20 cellular contexts compared by ENCODE assay signal in the genomic region with DNA sequence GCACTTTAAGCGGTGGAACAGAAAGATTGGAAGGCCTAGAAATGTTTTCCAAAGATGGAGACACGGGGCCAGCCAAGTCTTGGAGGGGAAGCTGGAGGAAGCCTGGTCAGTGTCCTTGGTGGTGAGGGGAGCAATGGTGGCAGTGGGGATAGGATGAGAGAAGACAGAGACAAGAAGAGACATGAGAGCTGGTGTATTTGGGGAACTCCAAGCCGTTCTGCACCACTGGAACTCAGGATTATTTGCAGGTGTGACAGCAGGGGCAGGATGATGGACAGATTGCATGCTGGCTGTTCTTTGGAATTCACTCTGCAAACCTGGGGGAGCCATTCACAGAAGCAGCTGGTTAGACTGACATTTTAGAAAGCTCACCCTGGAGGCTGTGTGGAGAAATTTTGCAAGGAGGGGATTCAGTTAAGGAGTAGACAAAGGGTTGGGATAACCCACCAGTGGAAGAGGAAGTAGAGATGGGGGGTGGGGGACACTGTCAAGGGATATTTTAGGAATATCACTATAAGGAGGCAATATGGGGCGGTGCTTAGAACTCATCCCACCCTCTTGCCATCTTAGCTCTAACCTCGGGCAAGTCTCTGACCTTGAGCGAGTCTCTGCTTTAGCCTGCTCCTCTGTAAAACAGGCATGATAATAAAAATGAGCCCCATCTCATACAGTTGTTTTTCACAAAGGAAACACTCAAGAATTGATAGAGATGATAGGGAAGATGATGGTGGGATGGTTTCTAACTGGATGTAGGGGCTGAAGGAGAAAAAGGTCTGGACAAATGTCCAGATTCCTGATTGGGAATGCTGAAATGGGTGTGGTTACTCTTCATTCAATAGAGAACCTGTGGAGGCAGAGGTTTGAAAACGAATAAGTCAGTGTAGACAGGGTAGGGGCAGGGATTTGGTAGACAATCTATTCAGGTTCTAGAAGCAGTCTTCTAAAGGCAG.
A peak's percentile ranks its signal among the peaks of the same experiment; 100 is the strongest.
DNase-seq lines count a peak whose midpoint lies in the region; ATAC-seq and TF ChIP-seq lines count a peak whose summit lies in the region.
"Had no signal": no experiment of that assay in that cellular context is flagged by ENCODE, and none has a peak within 500 bp of the region (broad histone marks: within the 10 kb centered on the region; RNA-seq: fewer than 3 reads in every experiment).

No MANE protein-coding gene starts in this region.

- POLR2A ChIA-PET in WTC11 (lab: Charles Lee) = no interaction called here

- peaks cover 0 to under 1% of the 10 kb centered on the region in 2 donors for H3K9me3 ChIP-seq in neuronal stem cell (replicated peaks in 1 of 2; ENCODE audit: control insufficient read depth in 2 of 2, insufficient read depth in 1 of 2, low read depth in 1 of 2, low read length in 2 of 2)
- H3K9me3 ChIP-seq: HAP-1 had no signal

- H3K4me3 ChIP-seq in neuronal stem cell (ENCODE audit: low read length in 2 of 2) = no peak overlapping the region
- H3K4me3 ChIP-seq: A549, BLaER1, GM12878, GM23248, HAP-1 had no signal

- H3K23ac ChIP-seq in neuronal stem cell (ENCODE audit: low read depth, low read length, poor library complexity) = no peak overlapping the region

- no peak overlapping the region for H2BK120ac ChIP-seq in neuronal stem cell (ENCODE audit: low read depth, low read length)

- H3K27ac Mint-ChIP-seq in WTC11 = no peak overlapping the region
- H3K27ac Mint-ChIP-seq: CD14-positive monocyte; CD4-positive, alpha-beta memory T cell; IgD-negative memory B cell had no signal

- no peaks in the 10 kb centered on the region for H3K27me3 Mint-ChIP-seq in WTC11 (ENCODE audit: low read depth)
- H3K27me3 Mint-ChIP-seq: CD4-positive, alpha-beta memory T cell had no signal

- no peak overlapping the region for H2BK5ac ChIP-seq in neuronal stem cell (ENCODE audit: low read length)

- no CpG with 5 or more reads among the region's 7 CpGs for WGBS in neuronal stem cell (ENCODE audit: extremely low coverage in 2 of 2, insufficient read length in 2 of 2, insufficient replicate concordance in 1 of 2), 2 donors

- no peak overlapping the region for H3K14ac ChIP-seq in neuronal stem cell (ENCODE audit: low read length)

- TF ChIP-seq CTCF in WTC11 (IDR thresholded peaks at IDR 0.05) = no peak

- no peak overlapping the region for H3K9ac ChIP-seq in neuronal stem cell (ENCODE audit: low read depth, low read length, poor library complexity)
- H3K9ac ChIP-seq: BLaER1, GM23248 had no signal

- peaks cover 29% of the 10 kb centered on the region for H3K4me1 Mint-ChIP-seq in WTC11
- H3K4me1 Mint-ChIP-seq: CD14-positive monocyte, IgD-negative memory B cell had no signal

- no peak overlapping the region for H3K4me2 ChIP-seq in neuronal stem cell (ENCODE audit: insufficient read depth, low read length, poor library complexity, severe bottlenecking)
- H3K4me2 ChIP-seq: BLaER1 had no signal

- H2AK5ac ChIP-seq in neuronal stem cell (ENCODE audit: low read depth, low read length) = no peak overlapping the region

- peaks cover 13 to 19% of the 10 kb centered on the region in 2 donors for H3K4me1 ChIP-seq in neuronal stem cell (ENCODE audit: control insufficient read depth in 2 of 2, insufficient read depth in 1 of 2, low read depth in 1 of 2, low read length in 2 of 2)

- no peak overlapping the region for H3K4me3 Mint-ChIP-seq in WTC11
- H3K4me3 Mint-ChIP-seq: CD14-positive monocyte; CD4-positive, alpha-beta memory T cell; IgD-negative memory B cell had no signal

- no peak overlapping the region for H3K18ac ChIP-seq in neuronal stem cell (ENCODE audit: low read length)

- H3K9me3 Mint-ChIP-seq in WTC11 = peaks cover 1% of the 10 kb centered on the region
- H3K9me3 Mint-ChIP-seq: CD14-positive monocyte, IgD-negative memory B cell had no signal

- H3K36me3 ChIP-seq in neuronal stem cell (replicated peaks in 1 of 2; ENCODE audit: control insufficient read depth in 2 of 2, insufficient read depth in 2 of 2, low read length in 2 of 2) = no peaks in the 10 kb centered on the region
- H3K36me3 ChIP-seq: BLaER1, HAP-1 had no signal

- peaks cover under 1% of the 10 kb centered on the region; the same call in 1 of the 2 replicates for H3K36me3 Mint-ChIP-seq in WTC11
- H3K36me3 Mint-ChIP-seq: CD14-positive monocyte; CD4-positive, alpha-beta memory T cell; IgD-negative memory B cell had no signal

- no peak overlapping the region for H3K27ac ChIP-seq in neuronal stem cell (replicated peaks; ENCODE audit: low read length)
- H3K27ac ChIP-seq: A549, BLaER1, GM23248 had no signal

- ATAC-seq in WTC11 (no peak), GM19397 (IDR thresholded peaks at IDR 0.05; ENCODE audit: unreplicated experiment) (no peak)
- ATAC-seq: A549, GM12878 had no signal

- no peaks in the 10 kb centered on the region for H3K79me1 ChIP-seq in neuronal stem cell (ENCODE audit: low read depth, low read length)

- CTCF ChIA-PET in WTC11 (lab: Charles Lee) = interaction anchor here (1.2 to 1.5 kb wide), 2 partner anchors 82 to 176 kb away, joined by 4 to 5 read pairs; partner anchors contain the start of gene MYCN

- no peak overlapping the region for H2BK15ac ChIP-seq in neuronal stem cell (ENCODE audit: low read length)

- H3K27me3 ChIP-seq in neuronal stem cell (ENCODE audit: control insufficient read depth in 3 of 3, insufficient read depth in 3 of 3, low read depth in 1 of 3, low read length in 3 of 3) = no peaks in the 10 kb centered on the region
- H3K27me3 ChIP-seq: BLaER1 had no signal

- H2BK12ac ChIP-seq in neuronal stem cell (ENCODE audit: low read length) = no peak overlapping the region

- no peak overlapping the region for H3K4ac ChIP-seq in neuronal stem cell (ENCODE audit: low read length)

- DNase-seq in NCI-H526 (lab: John Stamatoyannopoulos, UW) = peak; percentile 98 to 99
- no peak for DNase-seq in NCI-H526 treated with DMSO at 0.1 percent for 48 hours (lab: John Stamatoyannopoulos, UW)
- DNase-seq in WTC11 (ENCODE audit: low spot score) = no peak
- no peak for DNase-seq in neuronal stem cell (ENCODE audit: low spot score)
- no peak for DNase-seq in NCI-H2227 (lab: John Stamatoyannopoulos, UW; ENCODE audit: unreplicated experiment)
- no peak for DNase-seq in GM03348 (ENCODE audit: low spot score)
- DNase-seq: AML-193; Calu3; CD4-positive, alpha-beta memory T cell; DMS79 treated with DMSO at 0.1 percent for 48 hours; GF-D8; GM23248; KBM-7 had no signal

- H4K8ac ChIP-seq in neuronal stem cell (ENCODE audit: low read depth, low read length) = no peak overlapping the region

- H2AFZ ChIP-seq in neuronal stem cell (ENCODE audit: low read length) = peak overlapping the region; percentile 7
- H2AFZ ChIP-seq: GM23248 had no signal

- H4K91ac ChIP-seq in neuronal stem cell (ENCODE audit: low read depth, low read length, poor library complexity) = no peak overlapping the region

TF ChIP-seq in WTC11, 78 proteins besides CTCF, POLR2A, EP300 and RAD21:
- TF ChIP-seq ZNF423 (CRISPR knock-in tag; IDR thresholded peaks at IDR 0.05) (no peak), FOXK1 (CRISPR knock-in tag; IDR thresholded peaks at IDR 0.05) (0 out of 2 replicates have a peak, but pooled peaks have one; percentile 22), CBFB (CRISPR knock-in tag; IDR thresholded peaks at IDR 0.05; ENCODE audit: low read depth) (no peak)

Comparison
In these comparisons a context has a peak if more than half of its experiments do, and no peak if none do; other contexts are left out.
1. DNase-seq: peak in NCI-H526 (2 of 2); none in NCI-H526 treated with DMSO at 0.1 percent for 48 hours (single experiment), WTC11 (single experiment), neuronal stem cell (single experiment), NCI-H2227 (single experiment) and GM03348 (single experiment).